Comparison of ENCODE assay signal across 23 cellular contexts in the genomic region with DNA sequence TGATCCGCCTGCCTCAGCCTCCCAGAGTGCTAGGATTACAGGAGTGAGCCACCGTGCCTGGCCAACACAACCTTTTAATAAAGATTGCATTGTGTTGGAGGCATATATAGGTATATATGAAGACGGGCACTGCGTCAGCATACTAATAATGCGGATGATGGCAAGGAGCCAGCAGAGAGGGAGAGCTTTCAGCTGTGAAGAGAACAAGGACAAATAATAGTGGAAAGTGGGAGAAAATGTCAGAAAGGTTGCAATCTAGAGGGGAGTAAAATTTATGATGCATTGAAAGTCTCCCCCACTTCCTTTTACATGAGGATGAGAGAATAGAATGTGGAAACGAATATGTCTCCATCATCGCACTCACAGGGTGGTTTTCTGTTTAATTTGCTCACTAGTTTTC.
"Had no signal": no experiment of that assay in that cellular context is flagged by ENCODE, and none has a peak within 500 bp of the region (broad histone marks: within the 10 kb centered on the region; RNA-seq: fewer than 3 reads in every experiment).

No MANE protein-coding gene starts in this region.

- DNase-seq: activated B cell treated with CpG ODN at 0.5 μM for 24 hours; activated CD4-positive, alpha-beta T cell treated with anti-CD3 and anti-CD28 coated beads for 48 hours; activated CD8-positive, alpha-beta memory T cell treated with anti-CD3 and anti-CD28 coated beads, Interleukin-2, amount 50 U/mL, for 4 hours; activated CD8-positive, alpha-beta T cell treated with anti-CD3 and anti-CD28 coated beads, Interleukin-2, amount 10 ng/mL, durations not matched to agents 7 days and 5 days; activated effector memory CD4-positive, alpha-beta T cell treated with anti-CD3 and anti-CD28 coated beads, Interleukin-2, amount 50 U/mL, for 16 hours; activated T-cell treated with anti-CD3 and anti-CD28 coated beads, Interleukin-2, amount 50 U/mL, for 48 hours; adrenal gland; caudate nucleus; colonic mucosa; esophagus squamous epithelium; hippocampal formation; kidney; left ventricle myocardium superior; naive thymus-derived CD8-positive, alpha-beta T cell; occipital lobe; right cardiac atrium; small intestine; stimulated activated CD4-positive, alpha-beta T cell treated with anti-CD3 and anti-CD28 coated beads, Interleukin-4, amount 100 ng/mL, for 4 hours; stimulated activated CD8-positive, alpha-beta memory T cell treated with anti-CD3 and anti-CD28 coated beads, Interleukin-4, amount 100 ng/mL, for 48 hours; stimulated activated naive CD8-positive, alpha-beta T cell treated with anti-CD3 and anti-CD28 coated beads, Interleukin-15, amount 100 ng/mL, for 72 hours had no signal

- ATAC-seq: activated CD8-positive, alpha-beta T cell treated with anti-CD3 and anti-CD28 coated beads, Interleukin-2, amount 10 ng/mL, durations not matched to agents 7 days and 5 days; left ventricle myocardium superior; naive thymus-derived CD8-positive, alpha-beta T cell; right cardiac atrium; stimulated activated naive CD8-positive, alpha-beta T cell treated with anti-CD3 and anti-CD28 coated beads, Interleukin-15, amount 100 ng/mL, for 72 hours had no signal

- H3K9me3 Mint-ChIP-seq: activated B cell treated with CpG ODN at 0.5 μM for 24 hours; activated naive CD4-positive, alpha-beta T cell treated with anti-CD3 and anti-CD28 coated beads, Interleukin-2, amount 50 U/mL, for 24 hours; memory B cell; naive thymus-derived CD8-positive, alpha-beta T cell; stimulated activated naive CD8-positive, alpha-beta T cell treated with anti-CD3 and anti-CD28 coated beads, Interleukin-15, amount 100 ng/mL, for 72 hours had no signal

- H3K4me1 Mint-ChIP-seq: activated naive CD4-positive, alpha-beta T cell treated with anti-CD3 and anti-CD28 coated beads, Interleukin-2, amount 50 U/mL, for 24 hours; memory B cell had no signal

- H3K27me3 Mint-ChIP-seq: activated B cell treated with CpG ODN at 0.5 μM for 24 hours; activated naive CD4-positive, alpha-beta T cell treated with anti-CD3 and anti-CD28 coated beads, Interleukin-2, amount 50 U/mL, for 24 hours; memory B cell; naive thymus-derived CD8-positive, alpha-beta T cell; stimulated activated naive CD8-positive, alpha-beta T cell treated with anti-CD3 and anti-CD28 coated beads, Interleukin-15, amount 100 ng/mL, for 72 hours; type B pancreatic cell had no signal

- H3K27ac Mint-ChIP-seq: activated B cell treated with CpG ODN at 0.5 μM for 24 hours; activated CD8-positive, alpha-beta T cell treated with anti-CD3 and anti-CD28 coated beads, Interleukin-2, amount 10 ng/mL, durations not matched to agents 7 days and 5 days; activated naive CD4-positive, alpha-beta T cell treated with anti-CD3 and anti-CD28 coated beads, Interleukin-2, amount 50 U/mL, for 24 hours; memory B cell; naive thymus-derived CD8-positive, alpha-beta T cell; stimulated activated naive CD8-positive, alpha-beta T cell treated with anti-CD3 and anti-CD28 coated beads, Interleukin-15, amount 100 ng/mL, for 72 hours; type B pancreatic cell had no signal

- H3K36me3 Mint-ChIP-seq: activated naive CD4-positive, alpha-beta T cell treated with anti-CD3 and anti-CD28 coated beads, Interleukin-2, amount 50 U/mL, for 24 hours; memory B cell; naive thymus-derived CD8-positive, alpha-beta T cell; type B pancreatic cell had no signal

- H3K4me3 Mint-ChIP-seq: activated B cell treated with CpG ODN at 0.5 μM for 24 hours; activated CD8-positive, alpha-beta T cell treated with anti-CD3 and anti-CD28 coated beads, Interleukin-2, amount 10 ng/mL, durations not matched to agents 7 days and 5 days; activated naive CD4-positive, alpha-beta T cell treated with anti-CD3 and anti-CD28 coated beads, Interleukin-2, amount 50 U/mL, for 24 hours; memory B cell; naive thymus-derived CD8-positive, alpha-beta T cell; stimulated activated naive CD8-positive, alpha-beta T cell treated with anti-CD3 and anti-CD28 coated beads, Interleukin-15, amount 100 ng/mL, for 72 hours; type B pancreatic cell had no signal
